Comparison of ENCODE assay signal across 19 cellular contexts in genomic region chr12:128276542-128276941, GRCh38. TPM values are rescaled to one million over a fixed set of nuclear protein-coding genes. Genes with fewer than 3 reads are reported as not detected.
DNase-seq lines count a peak whose midpoint lies in the region; ATAC-seq and TF ChIP-seq lines count a peak whose summit lies in the region.
"Had no signal": no experiment of that assay in that cellular context is flagged by ENCODE, and none has a peak within 500 bp of the region (broad histone marks: within the 10 kb centered on the region; RNA-seq: fewer than 3 reads in every experiment).

No MANE protein-coding gene starts in this region.

- peak; percentile 60 for ATAC-seq in left ventricle myocardium superior
- ATAC-seq in gastrocnemius medialis, result no peak
- ATAC-seq in GM18858 (IDR thresholded peaks at IDR 0.05; ENCODE audit: unreplicated experiment), result no peak
- no peak for ATAC-seq in HG02571 (IDR thresholded peaks at IDR 0.05; ENCODE audit: unreplicated experiment)
- ATAC-seq: CD8-positive, alpha-beta T cell had no signal

- no peak overlapping the region for H3K27ac ChIP-seq in gastrocnemius medialis
- H3K27ac ChIP-seq: 22Rv1, BLaER1, C4-2B had no signal

- no peak for TF ChIP-seq CTCF in gastrocnemius medialis (IDR thresholded peaks at IDR 0.05 in 4 of 5, conservative IDR thresholded peaks at IDR 0.05 in 1 of 5)

- H3K4me3 ChIP-seq in gastrocnemius medialis, result no peak overlapping the region
- H3K4me3 ChIP-seq: BLaER1, HAP-1 had no signal

- no peaks in the 10 kb centered on the region for H3K27me3 ChIP-seq in gastrocnemius medialis
- H3K27me3 ChIP-seq: BLaER1 had no signal

- no peaks in the 10 kb centered on the region for H3K36me3 ChIP-seq in gastrocnemius medialis
- H3K36me3 ChIP-seq: BLaER1, HAP-1 had no signal

- intact Hi-C loops in left ventricle myocardium superior (cut with micrococcal nuclease), result no loop called here
- intact Hi-C loops in cardiac septum (cut with DNase I), result no loop called here
- intact Hi-C loops in gastrocnemius medialis (cut with DNase I; ENCODE audit: low total_unique reads), result no loop called here

- DNase-seq in NCI-H748 (lab: John Stamatoyannopoulos, UW; ENCODE audit: unreplicated experiment), result peak; percentile 29
- no peak for DNase-seq in NCI-H748 treated with DMSO at 0.1 percent for 48 hours (lab: John Stamatoyannopoulos, UW)
- no peak for DNase-seq in left ventricle myocardium superior
- DNase-seq in cardiac septum (ENCODE audit: low spot score), result no peak
- peak; percentile 17 for DNase-seq in islet precursor cell
- DNase-seq in gastrocnemius medialis, result peak; percentile 31 to 49
- DNase-seq: Caco-2; CD4-positive, CD25-positive, alpha-beta regulatory T cell; CD8-positive, alpha-beta T cell; DMS153; DND-41; GOT3 had no signal

- no peak for TF ChIP-seq POLR2A in gastrocnemius medialis (IDR thresholded peaks at IDR 0.05)

- in situ Hi-C loops in gastrocnemius medialis (cut with MboI; ENCODE audit: low sequenced_read_pairs in 4 of 4), result no loop called here

- H3K4me1 ChIP-seq in gastrocnemius medialis, result no peaks in the 10 kb centered on the region
- H3K4me1 ChIP-seq: BLaER1, Caco-2, HAP-1 had no signal

- H3K9me3 ChIP-seq in gastrocnemius medialis, result no peaks in the 10 kb centered on the region
- H3K9me3 ChIP-seq: HAP-1 had no signal

RNA-seq across cellular contexts. Expression of gene TMEM132C, which starts 9.6 kb away (rescaled TPM):
- 1.0 TPM for total RNA-seq in left ventricle myocardium superior
- 0.27 TPM for total RNA-seq in cardiac septum
- under 1 TPM; 0.24 to 0.82 (median 0.68) TPM for total RNA-seq in gastrocnemius medialis
- total RNA-seq: B cell; Caco-2; CD4-positive, CD25-positive, alpha-beta regulatory T cell; CD8-positive, alpha-beta T cell had no signal

Comparison
In these comparisons a context has a peak if more than half of its experiments do, and no peak if none do; other contexts are left out.
1. DNase-seq: peak in NCI-H748 (single experiment), islet precursor cell (single experiment) and gastrocnemius medialis (2 of 2); none in NCI-H748 treated with DMSO at 0.1 percent for 48 hours (single experiment), left ventricle myocardium superior (single experiment) and cardiac septum (single experiment).